ENCODE assay signal across 20 cellular contexts in genomic region chr5:180704362-180704761, GRCh38. TPM values are rescaled to one million over a fixed set of nuclear protein-coding genes. Genes with fewer than 3 reads are reported as not detected.
A peak's percentile ranks its signal among the peaks of the same experiment; 100 is the strongest.
DNase-seq lines count a peak whose midpoint lies in the region; ATAC-seq and TF ChIP-seq lines count a peak whose summit lies in the region.
"Had no signal": no experiment of that assay in that cellular context is flagged by ENCODE, and none has a peak within 500 bp of the region (broad histone marks: within the 10 kb centered on the region; RNA-seq: fewer than 3 reads in every experiment).

No MANE protein-coding gene starts in this region.

- H3K27me3 ChIP-seq in right atrium auricular region, result no peaks in the 10 kb centered on the region
- H3K27me3 ChIP-seq: BLaER1 treated with 17β-estradiol and CSF1 and Interleukin-3, amounts not matched to agents 10 nM and 100 nM had no signal

- TF ChIP-seq CTCF in glutamatergic neuron (IDR thresholded peaks at IDR 0.05; ENCODE audit: partially characterized antibody, unreplicated experiment) (no peak), mucosa of descending colon (IDR thresholded peaks at IDR 0.05) (no peak), right atrium auricular region (IDR thresholded peaks at IDR 0.05) (no peak)

- H3K4me3 Mint-ChIP-seq in glutamatergic neuron (ENCODE audit: unreplicated experiment), result no peak overlapping the region
- H3K4me3 Mint-ChIP-seq: activated naive CD8-positive, alpha-beta T cell treated with anti-CD3 and anti-CD28 coated beads, Interleukin-2, amount 10 ng/mL, durations not matched to agents 7 days and 5 days; activated T-cell treated with anti-CD3 and anti-CD28 coated beads, Interleukin-2, amount 50 U/mL, for 4 hours; central memory CD8-positive, alpha-beta T cell had no signal

- H3K4me1 ChIP-seq in mucosa of descending colon (ENCODE audit: low read depth) (no peaks in the 10 kb centered on the region), right atrium auricular region (no peaks in the 10 kb centered on the region)
- H3K4me1 ChIP-seq: left lung, prostate gland had no signal

- H3K9me3 ChIP-seq in mucosa of descending colon (no peaks in the 10 kb centered on the region), right atrium auricular region (peaks cover 0 to 11% of the 10 kb centered on the region in 2 donors)
- H3K9me3 ChIP-seq: prostate gland had no signal

- H3K4me1 Mint-ChIP-seq in glutamatergic neuron (ENCODE audit: low read depth, unreplicated experiment), result peaks cover 6% of the 10 kb centered on the region
- H3K4me1 Mint-ChIP-seq: central memory CD8-positive, alpha-beta T cell had no signal

- ATAC-seq in HG03135 (IDR thresholded peaks at IDR 0.05; ENCODE audit: unreplicated experiment) (no peak), mucosa of descending colon (no peak)
- ATAC-seq: activated T-cell treated with anti-CD3 and anti-CD28 coated beads, Interleukin-2, amount 50 U/mL, for 4 hours; GM12878; left lung; naive thymus-derived CD4-positive, alpha-beta T cell had no signal

- H3K27ac ChIP-seq in right atrium auricular region, result no peak overlapping the region
- H3K27ac ChIP-seq: BLaER1 treated with 17β-estradiol and CSF1 and Interleukin-3, amounts not matched to agents 10 nM and 100 nM; left lung; prostate gland had no signal

- H3K36me3 ChIP-seq in mucosa of descending colon (ENCODE audit: low read depth) (no peaks in the 10 kb centered on the region), right atrium auricular region (no peaks in the 10 kb centered on the region)
- H3K36me3 ChIP-seq: BLaER1 treated with 17β-estradiol and CSF1 and Interleukin-3, amounts not matched to agents 10 nM and 100 nM; left lung; prostate gland had no signal

- H3K4me3 ChIP-seq in mucosa of descending colon, result no peak overlapping the region
- H3K4me3 ChIP-seq in right atrium auricular region, result no peak overlapping the region
- H3K4me3 ChIP-seq: BLaER1 treated with 17β-estradiol and CSF1 and Interleukin-3, amounts not matched to agents 10 nM and 100 nM; GM12878; left lung; prostate gland had no signal

- intact Hi-C loops in mucosa of descending colon (cut with DNase I, micrococcal nuclease), result no loop called here

- H3K9me3 Mint-ChIP-seq in glutamatergic neuron (ENCODE audit: unreplicated experiment), result peaks cover 3% of the 10 kb centered on the region
- H3K9me3 Mint-ChIP-seq: central memory CD8-positive, alpha-beta T cell had no signal

- DNase-seq in Daoy (ENCODE audit: low read depth) (peak; percentile 60), LHCN-M2 (ENCODE audit: low read depth) (peak; percentile 17), SHP77 (lab: John Stamatoyannopoulos, UW) (peak; percentile 50 to 62), glutamatergic neuron (no peak), mucosa of descending colon (no peak), right atrium auricular region (ENCODE audit: low spot score) (no peak)
- DNase-seq: activated CD4-positive, alpha-beta T cell treated with anti-CD3 and anti-CD28 coated beads for 48 hours; activated naive CD8-positive, alpha-beta T cell treated with anti-CD3 and anti-CD28 coated beads, Interleukin-2, amount 10 ng/mL, durations not matched to agents 7 days and 5 days; activated T-cell treated with anti-CD3 and anti-CD28 coated beads, Interleukin-2, amount 50 U/mL, for 4 hours; hypothalamus; left lung; NCI-H1048; NCI-H774; T-helper 9 cell had no signal

- H3K36me3 Mint-ChIP-seq in glutamatergic neuron (ENCODE audit: unreplicated experiment), result peaks cover 4% of the 10 kb centered on the region

- H3K27ac Mint-ChIP-seq in glutamatergic neuron (ENCODE audit: unreplicated experiment), result peak overlapping the region; percentile 71
- H3K27ac Mint-ChIP-seq: activated naive CD8-positive, alpha-beta T cell treated with anti-CD3 and anti-CD28 coated beads, Interleukin-2, amount 10 ng/mL, durations not matched to agents 7 days and 5 days had no signal

- H3K27me3 Mint-ChIP-seq in glutamatergic neuron (ENCODE audit: unreplicated experiment), result peaks cover 3% of the 10 kb centered on the region
- H3K27me3 Mint-ChIP-seq: activated naive CD8-positive, alpha-beta T cell treated with anti-CD3 and anti-CD28 coated beads, Interleukin-2, amount 10 ng/mL, durations not matched to agents 7 days and 5 days; central memory CD8-positive, alpha-beta T cell had no signal

RNA-seq across cellular contexts. Expression of gene OR2Y1, which starts 35.5 kb away (rescaled TPM):
- not detected in 2 replicates for total RNA-seq in Daoy (2014; rRNA removed; shearing (Covaris generic))
- total RNA-seq in LHCN-M2 (2014; rRNA removed) (not detected in 2 replicates), glutamatergic neuron (ENCODE audit: unreplicated experiment) (not detected), mucosa of descending colon (not detected), right atrium auricular region (not detected)
- not detected for polyA plus RNA-seq in LHCN-M2 (2012)
- total RNA-seq: activated naive CD8-positive, alpha-beta T cell treated with anti-CD3 and anti-CD28 coated beads, Interleukin-2, amount 10 ng/mL, durations not matched to agents 7 days and 5 days; activated T-cell treated with anti-CD3 and anti-CD28 coated beads, Interleukin-2, amount 50 U/mL, for 4 hours; GM12878; left lung; naive thymus-derived CD4-positive, alpha-beta T cell; prostate gland had no signal
- polyA plus RNA-seq: GM12878; naive thymus-derived CD4-positive, alpha-beta T cell had no signal

RNA-seq across cellular contexts. Expression of gene FLT4, which starts 55.0 kb away (rescaled TPM):
- total RNA-seq in Daoy (2014; rRNA removed; shearing (Covaris generic)), result 10.2 and 24.6 TPM in 2 replicates
- total RNA-seq in LHCN-M2 (2014; rRNA removed) (3.2 and 4.5 TPM in 2 replicates), glutamatergic neuron (ENCODE audit: unreplicated experiment) (0.17 TPM), mucosa of descending colon (1 to 10 TPM; 2.8 to 9.7 (median 6.0) TPM), right atrium auricular region (1 to 10 TPM; 2.0 to 4.2 TPM)
- 1.4 TPM for polyA plus RNA-seq in LHCN-M2 (2012)
- total RNA-seq: GM12878 had no signal

Comparison
In these comparisons a context has a peak if more than half of its experiments do, and no peak if none do; other contexts are left out.
1. DNase-seq: peak in Daoy (single experiment), LHCN-M2 (single experiment) and SHP77 (2 of 2); none in glutamatergic neuron (single experiment), mucosa of descending colon (0 of 3) and right atrium auricular region (single experiment).